In genomic region chr16:31129568-31130335, GRCh38 we compare ENCODE assay signal across 13 cellular contexts. TPM values are rescaled to one million over a fixed set of nuclear protein-coding genes. Genes with fewer than 3 reads are reported as not detected.
DNase-seq lines count a peak whose midpoint lies in the region; ATAC-seq and TF ChIP-seq lines count a peak whose summit lies in the region.
"Had no signal": no experiment of that assay in that cellular context is flagged by ENCODE, and none has a peak within 500 bp of the region (broad histone marks: within the 10 kb centered on the region; RNA-seq: fewer than 3 reads in every experiment).

No MANE protein-coding gene starts in this region.

- H3K27ac ChIP-seq in RWPE1, result peak overlapping the region; percentile 98
- H3K27ac ChIP-seq in epithelial cell of prostate, result peak overlapping the region; percentile 96
- peak overlapping the region; percentile 94 for H3K27ac ChIP-seq in muscle layer of duodenum (ENCODE audit: low read length)
- peak overlapping the region; percentile 18 to 85 (median 80) for H3K27ac ChIP-seq in tibial nerve
- H3K27ac ChIP-seq: foreskin keratinocyte, KMS-11 had no signal

- 38 to 41% methylated on average over 22 to 29 of the region's 29 CpGs for WGBS in tibial nerve, 2 donors

- POLR2A ChIA-PET in RWPE1 (lab: Yijun Ruan, JAX; ENCODE audit: low non-redundant PET), result interaction anchor here (1.5 to 2.2 kb wide), 2 partner anchors 12 kb away, joined by 5 to 15 read pairs; partner anchors contain the start of gene KAT8

- H3K9me3 ChIP-seq in muscle layer of duodenum (ENCODE audit: control insufficient read depth in 1 of 2, low read length in 2 of 2) (no peaks in the 10 kb centered on the region), tibial nerve (no peaks in the 10 kb centered on the region)
- H3K9me3 ChIP-seq: tibial artery had no signal

- no peak for ATAC-seq in GM18519 (IDR thresholded peaks at IDR 0.05; ENCODE audit: low FRiP score, unreplicated experiment)
- ATAC-seq: activated CD8-positive, alpha-beta T cell treated with anti-CD3 and anti-CD28 coated beads, Interleukin-2, amount 10 ng/mL, durations not matched to agents 7 days and 5 days; SK-N-SH treated with all-trans-retinoic acid at 6 μM for 48 hours had no signal

- DNase-seq in RWPE1 (ENCODE audit: low spot score), result no peak
- no peak for DNase-seq in epithelial cell of prostate (ENCODE audit: low read depth, low spot score)
- DNase-seq in tibial nerve (ENCODE audit: low spot score in 2 of 2), result no peak
- DNase-seq in NCI-H1048 (lab: John Stamatoyannopoulos, UW), result no peak
- DNase-seq in NCI-H2196 (lab: John Stamatoyannopoulos, UW; ENCODE audit: unreplicated experiment), result no peak
- DNase-seq: activated CD8-positive, alpha-beta T cell treated with anti-CD3 and anti-CD28 coated beads, Interleukin-2, amount 10 ng/mL, durations not matched to agents 7 days and 5 days; foreskin keratinocyte; mesendoderm; tibial artery had no signal

- peaks cover 26 to 42% of the 10 kb centered on the region in 2 donors for H3K36me3 ChIP-seq in muscle layer of duodenum (ENCODE audit: control insufficient read depth in 1 of 2, insufficient read depth in 2 of 2, low read length in 2 of 2)
- peaks cover 0 to 87% (median 4%) of the 10 kb centered on the region in 3 donors for H3K36me3 ChIP-seq in tibial nerve

- TF ChIP-seq CTCF in RWPE1 (conservative IDR thresholded peaks at IDR 0.05; ENCODE audit: low read depth), result no peak
- TF ChIP-seq CTCF in tibial nerve (IDR thresholded peaks at IDR 0.05), result no peak

- H3K4me1 ChIP-seq in muscle layer of duodenum (ENCODE audit: control insufficient read depth in 1 of 2, insufficient read depth in 2 of 2, low read length in 2 of 2) (peaks cover 5 to 6% of the 10 kb centered on the region in 2 donors), tibial nerve (peaks cover 0 to 34% (median 2%) of the 10 kb centered on the region in 4 donors)

- peak in 1 of 2 donors; percentile 54 for TF ChIP-seq EP300 in tibial nerve (IDR thresholded peaks at IDR 0.05)

- H3K27me3 ChIP-seq in muscle layer of duodenum (ENCODE audit: low read depth, low read length) (no peaks in the 10 kb centered on the region), tibial nerve (no peaks in the 10 kb centered on the region)
- H3K27me3 ChIP-seq: foreskin keratinocyte had no signal

- TF ChIP-seq POLR2A in tibial nerve (IDR thresholded peaks at IDR 0.05), result peak in 1 of 2 donors; percentile 31

- no peak overlapping the region for H3K4me3 ChIP-seq in muscle layer of duodenum (ENCODE audit: low read depth in 1 of 2, low read length in 2 of 2)
- peak overlapping the region in 1 of 4 donors; percentile 4 for H3K4me3 ChIP-seq in tibial nerve
- H3K4me3 ChIP-seq: tibial artery had no signal

- CTCF ChIA-PET in RWPE1 (lab: Yijun Ruan, JAX), result no interaction called here

RNA-seq across cellular contexts. Expression of gene PRSS8, which starts 5.8 kb away (rescaled TPM):
- under 1 TPM in 1 of 4 donors, not detected in 3; 0.20 TPM for total RNA-seq in tibial nerve
- total RNA-seq: activated CD8-positive, alpha-beta T cell treated with anti-CD3 and anti-CD28 coated beads, Interleukin-2, amount 10 ng/mL, durations not matched to agents 7 days and 5 days had no signal

RNA-seq across cellular contexts. Expression of gene KAT8, which starts 12.3 kb away (rescaled TPM):
- total RNA-seq in tibial nerve, result 10 to 100 TPM; 79.5 to 99.0 (median 92.7) TPM

RNA-seq across cellular contexts. Expression of gene PRSS36, which starts 20.1 kb away (rescaled TPM):
- 10 to 100 TPM in 2 of 4 donors, 1 to 10 TPM in 2; 6.5 to 21.3 (median 10.8) TPM for total RNA-seq in tibial nerve

RNA-seq across cellular contexts. Expression of gene BCKDK, which starts 21.6 kb away (rescaled TPM):
- 10 to 100 TPM; 37.9 to 53.4 (median 45.6) TPM for total RNA-seq in tibial nerve

RNA-seq across cellular contexts. Expression of gene VKORC1, which starts 35.2 kb away (rescaled TPM):
- 100 to 1,000 TPM; 114 to 180 (median 136) TPM for total RNA-seq in tibial nerve
